23 cellular contexts compared by ENCODE assay signal in genomic region chr10:123016228-123016627, GRCh38.
"Had no signal": no experiment of that assay in that cellular context is flagged by ENCODE, and none has a peak within 500 bp of the region (broad histone marks: within the 10 kb centered on the region; RNA-seq: fewer than 3 reads in every experiment).

No MANE protein-coding gene starts in this region.

- DNase-seq: MG63, NCI-H1092, NCI-H1105 treated with DMSO at 0.1 percent for 48 hours, NCI-H1417 treated with DMSO at 0.1 percent for 48 hours, NCI-H146, NCI-H1694 treated with DMSO at 0.1 percent for 48 hours, NCI-H1930, NCI-H2081, NCI-H2107, NCI-H2171, NCI-H226, NCI-H446, NCI-H510A, NCI-H524 treated with DMSO at 0.1 percent for 48 hours, NCI-H69, NCI-H774, Right ventricle myocardium superior, RPMI8226, SIG-M5 had no signal

- H3K9me3 ChIP-seq: MG63, SJSA1 had no signal

- H3K27ac Mint-ChIP-seq: IgD-negative memory B cell had no signal

- H3K4me3 ChIP-seq: K562, MG63, SJSA1, SK-N-MC had no signal

- H3K27me3 Mint-ChIP-seq: IgD-negative memory B cell had no signal

- H3K27me3 ChIP-seq: MG63, SJSA1 had no signal

- H3K4me1 ChIP-seq: SJSA1 had no signal

- H3K36me3 ChIP-seq: MG63, SJSA1 had no signal

- ATAC-seq: K562 had no signal

- H3K27ac ChIP-seq: SJSA1, SK-N-MC had no signal

- H3K4me3 Mint-ChIP-seq: IgD-negative memory B cell had no signal
